18 cellular contexts compared by ENCODE assay signal in the genomic region with DNA sequence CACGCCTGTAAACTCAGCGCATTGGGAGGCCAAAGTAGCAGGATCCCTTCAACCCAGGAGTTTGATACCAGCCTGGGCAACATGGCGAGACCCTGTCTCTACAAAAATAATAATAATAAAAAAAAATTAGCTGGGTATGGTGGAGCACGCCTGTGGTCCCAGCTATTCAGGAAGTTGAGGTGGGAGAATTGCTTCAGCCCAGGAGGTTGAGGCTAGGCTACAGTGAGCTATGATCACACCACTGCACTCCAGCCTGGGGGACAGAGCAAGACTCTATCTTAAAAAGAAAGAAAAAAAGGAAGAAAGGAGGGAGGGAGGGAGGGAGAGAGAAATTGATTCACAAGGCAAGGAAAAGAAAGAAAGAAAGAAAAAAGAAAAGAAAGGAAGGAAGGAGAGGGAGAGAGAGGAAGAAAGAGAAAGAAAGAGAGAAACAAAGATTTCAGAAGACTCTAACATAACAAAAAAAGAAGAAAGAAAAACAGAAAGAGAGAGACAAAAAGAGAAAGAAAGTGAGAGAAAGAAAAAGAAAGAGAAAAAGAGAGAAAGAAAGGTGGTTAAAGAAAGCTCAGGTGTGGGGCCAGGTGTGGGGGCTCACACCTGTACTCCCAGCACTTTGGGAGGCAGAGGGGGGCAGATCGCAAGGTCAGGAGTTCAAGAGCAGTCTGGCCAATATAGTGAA. TPM values are rescaled to one million over a fixed set of nuclear protein-coding genes. Genes with fewer than 3 reads are reported as not detected.
DNase-seq lines count a peak whose midpoint lies in the region; ATAC-seq and TF ChIP-seq lines count a peak whose summit lies in the region.
"Had no signal": no experiment of that assay in that cellular context is flagged by ENCODE, and none has a peak within 500 bp of the region (broad histone marks: within the 10 kb centered on the region; RNA-seq: fewer than 3 reads in every experiment).

No MANE protein-coding gene starts in this region.

- dilution Hi-C loops in IMR-90 (cut with HindIII; ENCODE audit: low sequenced_read_pairs, unreplicated experiment) = no loop called here

- H3K4me3 ChIP-seq in IMR-90 (ENCODE audit: insufficient read depth, low read depth, low read length) = no peak overlapping the region
- H3K4me3 ChIP-seq in trophoblast cell (ENCODE audit: low read depth, low read length) = no peak overlapping the region
- H3K4me3 ChIP-seq in psoas muscle = no peak overlapping the region

- H3K27ac Mint-ChIP-seq in activated CD4-positive, alpha-beta T cell treated with anti-CD3 and anti-CD28 coated beads, Interleukin-2, amount 10 ng/mL, durations not matched to agents 7 days and 5 days = peak overlapping the region; percentile 90
- peak overlapping the region; percentile 23 for H3K27ac Mint-ChIP-seq in activated naive CD8-positive, alpha-beta T cell treated with anti-CD3 and anti-CD28 coated beads, Interleukin-2, amount 50 U/mL, for 24 hours
- no peak overlapping the region for H3K27ac Mint-ChIP-seq in stimulated activated naive B cell treated with anti-CD40 and anti-IgM and Interleukin-4, amounts not matched to agents 10 μg/mL and 1 μg/mL and 100 μg/mL, for 72 hours
- H3K27ac Mint-ChIP-seq: type B pancreatic cell had no signal

- H3K27ac ChIP-seq in IMR-90 (ENCODE audit: insufficient read depth, low read length) = no peak overlapping the region
- no peak overlapping the region for H3K27ac ChIP-seq in trophoblast cell (ENCODE audit: low read depth, low read length)
- no peak overlapping the region for H3K27ac ChIP-seq in psoas muscle
- H3K27ac ChIP-seq: epithelial cell of prostate had no signal

- H2BK12ac ChIP-seq in trophoblast cell (ENCODE audit: low read length) = peak overlapping the region; percentile 56

- H2AK9ac ChIP-seq in IMR-90 (replicated peaks; ENCODE audit: low read depth, low read length, poor library complexity) = no peak overlapping the region

- DNase-seq in activated CD4-positive, alpha-beta T cell treated with anti-CD3 and anti-CD28 coated beads, Interleukin-2, amount 10 ng/mL, durations not matched to agents 7 days and 5 days = no peak
- DNase-seq in activated CD4-positive, alpha-beta T cell treated with anti-CD3 and anti-CD28 coated beads, Interleukin-2, amount 50 U/mL, for 1 hour = no peak
- DNase-seq in IMR-90 (no peak), trophoblast cell (no peak), psoas muscle (no peak)
- DNase-seq in activated naive CD8-positive, alpha-beta T cell treated with anti-CD3 and anti-CD28 coated beads, Interleukin-2, amount 50 U/mL, for 24 hours = no peak
- no peak for DNase-seq in stimulated activated naive B cell treated with anti-CD40 and anti-IgM and Interleukin-4, amounts not matched to agents 10 μg/mL and 1 μg/mL and 100 μg/mL, for 72 hours
- DNase-seq: activated T-cell treated with anti-CD3 and anti-CD28 coated beads for 4 hours, Calu3, immature natural killer cell, mammary epithelial cell, MM.1S, NCI-H2081 treated with DMSO at 0.1 percent for 48 hours, NCI-H526 had no signal

- no peak for TF ChIP-seq POLR2A in IMR-90 (IDR thresholded peaks at IDR 0.05; ENCODE audit: low read depth, low read length)

- H3K79me2 ChIP-seq in trophoblast cell (ENCODE audit: control insufficient read depth, insufficient read depth, low read length, poor library complexity) = no peaks in the 10 kb centered on the region

- peak overlapping the region; percentile 85; the same call in 1 of the 2 replicates for H2AK5ac ChIP-seq in IMR-90 (ENCODE audit: low read depth, low read length)
- H2AK5ac ChIP-seq in trophoblast cell (ENCODE audit: low read length) = no peak overlapping the region

- CTCF ChIA-PET in activated CD4-positive, alpha-beta T cell treated with anti-CD3 and anti-CD28 coated beads, Interleukin-2, amount 10 ng/mL, durations not matched to agents 7 days and 5 days (lab: Charles Lee) = interaction anchor here (0.6 to 1.6 kb wide), 5 partner anchors 10 to 1023 kb away, joined by 3 to 4 read pairs (median 3); no protein-coding TSS in a partner anchor
- CTCF ChIA-PET in IMR-90 (lab: Yijun Ruan, JAX) = no interaction called here

- H3K56ac ChIP-seq in IMR-90 (ENCODE audit: extremely low read depth, insufficient read depth, low read length) = no peak overlapping the region

- no peaks in the 10 kb centered on the region for H3K9me3 Mint-ChIP-seq in activated CD4-positive, alpha-beta T cell treated with anti-CD3 and anti-CD28 coated beads, Interleukin-2, amount 10 ng/mL, durations not matched to agents 7 days and 5 days
- no peaks in the 10 kb centered on the region for H3K9me3 Mint-ChIP-seq in activated naive CD8-positive, alpha-beta T cell treated with anti-CD3 and anti-CD28 coated beads, Interleukin-2, amount 50 U/mL, for 24 hours
- no peaks in the 10 kb centered on the region for H3K9me3 Mint-ChIP-seq in stimulated activated naive B cell treated with anti-CD40 and anti-IgM and Interleukin-4, amounts not matched to agents 10 μg/mL and 1 μg/mL and 100 μg/mL, for 72 hours
- H3K9me3 Mint-ChIP-seq: immature natural killer cell, type B pancreatic cell had no signal

- 100% methylated on average over 2 of the region's 5 CpGs; no CpG with 5 or more reads in 1 of the 2 experiments for WGBS in IMR-90 (ENCODE audit: extremely low coverage in 2 of 2, insufficient read length in 1 of 2), 2 experiments
- no CpG with 5 or more reads among the region's 5 CpGs for WGBS in trophoblast cell (ENCODE audit: extremely low coverage, insufficient coverage, insufficient read length)
- 92 to 97% (median 95%) methylated on average over 5 of the region's 5 CpGs for WGBS in psoas muscle, 3 donors

- 0 out of 2 replicates have a peak overlapping the region, but pooled peaks have one; percentile 53 for H3K14ac ChIP-seq in IMR-90 (replicated peaks; ENCODE audit: low read depth, low read length)
- no peak overlapping the region for H3K14ac ChIP-seq in trophoblast cell (ENCODE audit: low read length)

- H3K79me1 ChIP-seq in IMR-90 (ENCODE audit: low read depth in 1 of 2, low read length in 2 of 2) = peaks cover 0 to 11% of the 10 kb centered on the region in 2 experiments; a peak in 2 of 4 replicates
- peaks cover 11% of the 10 kb centered on the region for H3K79me1 ChIP-seq in trophoblast cell (ENCODE audit: low read length)

- H3K4me1 Mint-ChIP-seq in activated CD4-positive, alpha-beta T cell treated with anti-CD3 and anti-CD28 coated beads, Interleukin-2, amount 10 ng/mL, durations not matched to agents 7 days and 5 days = peaks cover 43% of the 10 kb centered on the region
- peaks cover 22% of the 10 kb centered on the region for H3K4me1 Mint-ChIP-seq in activated naive CD8-positive, alpha-beta T cell treated with anti-CD3 and anti-CD28 coated beads, Interleukin-2, amount 50 U/mL, for 24 hours
- H3K4me1 Mint-ChIP-seq in stimulated activated naive B cell treated with anti-CD40 and anti-IgM and Interleukin-4, amounts not matched to agents 10 μg/mL and 1 μg/mL and 100 μg/mL, for 72 hours = peaks cover 26 to 40% of the 10 kb centered on the region in 2 donors

- no peaks in the 10 kb centered on the region for H4K20me1 ChIP-seq in IMR-90 (ENCODE audit: insufficient read depth, low read length)

- H2BK5ac ChIP-seq in IMR-90 (ENCODE audit: low read depth, low read length, poor library complexity, severe bottlenecking) (no peak overlapping the region), trophoblast cell (ENCODE audit: low read depth, low read length, poor library complexity) (peak overlapping the region; percentile 50)

- no peaks in the 10 kb centered on the region for H3K27me3 ChIP-seq in IMR-90 (ENCODE audit: control insufficient read depth, insufficient read depth, low read length)
- H3K27me3 ChIP-seq in trophoblast cell (ENCODE audit: insufficient read depth, low read length) = no peaks in the 10 kb centered on the region
- H3K27me3 ChIP-seq in psoas muscle (ENCODE audit: insufficient read depth in 3 of 3, low read length in 2 of 3) = no peaks in the 10 kb centered on the region

- no peak overlapping the region for H3K4me2 ChIP-seq in IMR-90 (ENCODE audit: low read depth, low read length)
- H3K4me2 ChIP-seq in trophoblast cell (ENCODE audit: low read length) = no peak overlapping the region

- H2AFZ ChIP-seq in IMR-90 (replicated peaks; ENCODE audit: low read length, poor library complexity) (no peak overlapping the region), trophoblast cell (ENCODE audit: insufficient read depth, low read length, poor library complexity) (no peak overlapping the region)

- H4K8ac ChIP-seq in IMR-90 (ENCODE audit: low read depth in 2 of 2, low read length in 2 of 2) (peak overlapping the region in 1 of 2 experiments; percentile 72; a peak in 1 of 4 replicates), trophoblast cell (ENCODE audit: low read depth, low read length) (no peak overlapping the region)

- TF ChIP-seq CTCF in IMR-90 (conservative IDR thresholded peaks at IDR 0.05; ENCODE audit: low read depth, low read length) (no peak), psoas muscle (IDR thresholded peaks at IDR 0.05) (no peak)

- H3K4me3 Mint-ChIP-seq in activated CD4-positive, alpha-beta T cell treated with anti-CD3 and anti-CD28 coated beads, Interleukin-2, amount 10 ng/mL, durations not matched to agents 7 days and 5 days = no peak overlapping the region
- no peak overlapping the region for H3K4me3 Mint-ChIP-seq in activated naive CD8-positive, alpha-beta T cell treated with anti-CD3 and anti-CD28 coated beads, Interleukin-2, amount 50 U/mL, for 24 hours
- H3K4me3 Mint-ChIP-seq in stimulated activated naive B cell treated with anti-CD40 and anti-IgM and Interleukin-4, amounts not matched to agents 10 μg/mL and 1 μg/mL and 100 μg/mL, for 72 hours = peak overlapping the region in 1 of 2 donors; percentile 18
- H3K4me3 Mint-ChIP-seq: immature natural killer cell, type B pancreatic cell had no signal

- no peaks in the 10 kb centered on the region for H3K27me3 Mint-ChIP-seq in activated CD4-positive, alpha-beta T cell treated with anti-CD3 and anti-CD28 coated beads, Interleukin-2, amount 10 ng/mL, durations not matched to agents 7 days and 5 days
- no peaks in the 10 kb centered on the region for H3K27me3 Mint-ChIP-seq in activated naive CD8-positive, alpha-beta T cell treated with anti-CD3 and anti-CD28 coated beads, Interleukin-2, amount 50 U/mL, for 24 hours
- H3K27me3 Mint-ChIP-seq in stimulated activated naive B cell treated with anti-CD40 and anti-IgM and Interleukin-4, amounts not matched to agents 10 μg/mL and 1 μg/mL and 100 μg/mL, for 72 hours = no peaks in the 10 kb centered on the region
- H3K27me3 Mint-ChIP-seq: type B pancreatic cell had no signal

- H3K23ac ChIP-seq in IMR-90 (ENCODE audit: low read depth, low read length) (no peak overlapping the region), trophoblast cell (ENCODE audit: low read length) (no peak overlapping the region)

- in situ Hi-C loops in IMR-90 (cut with MboI; ENCODE audit: low sequenced_read_pairs) = no loop called here

- peak overlapping the region; percentile 73; the same call in 1 of the 2 replicates for H2BK20ac ChIP-seq in IMR-90 (ENCODE audit: low read depth, low read length)

- H3K9ac ChIP-seq in IMR-90 (ENCODE audit: low read depth, low read length) (no peak overlapping the region), trophoblast cell (ENCODE audit: low read length) (no peak overlapping the region)

- H3K18ac ChIP-seq in IMR-90 (ENCODE audit: low read depth, low read length) = peak overlapping the region; percentile 0; the same call in 1 of the 2 replicates
- no peak overlapping the region for H3K18ac ChIP-seq in trophoblast cell (ENCODE audit: low read length)

- intact Hi-C loops in IMR-90 (cut with micrococcal nuclease) (no loop called here), psoas muscle (cut with DNase I) (no loop called here)

- ATAC-seq in IMR-90 (ENCODE audit: low read depth) (no peak), GM21825 (IDR thresholded peaks at IDR 0.05; ENCODE audit: unreplicated experiment) (no peak), psoas muscle (no peak)
- ATAC-seq in activated naive CD8-positive, alpha-beta T cell treated with anti-CD3 and anti-CD28 coated beads, Interleukin-2, amount 50 U/mL, for 24 hours = no peak
- no peak for ATAC-seq in stimulated activated naive B cell treated with anti-CD40 and anti-IgM and Interleukin-4, amounts not matched to agents 10 μg/mL and 1 μg/mL and 100 μg/mL, for 72 hours (replicated peaks)
- ATAC-seq: Panc1 had no signal

- H3K4me1 ChIP-seq in IMR-90 (ENCODE audit: control insufficient read depth, insufficient read depth, low read length) (peaks cover 23% of the 10 kb centered on the region), trophoblast cell (ENCODE audit: control insufficient read depth in 1 of 2, insufficient read depth in 2 of 2, low read length in 2 of 2) (peaks cover 11 to 12% of the 10 kb centered on the region in 2 experiments), psoas muscle (peaks cover 5% of the 10 kb centered on the region)

- H3K4ac ChIP-seq in IMR-90 (ENCODE audit: low read depth, low read length) = peak overlapping the region; percentile 66
- no peak overlapping the region for H3K4ac ChIP-seq in trophoblast cell (ENCODE audit: low read depth, low read length)

- H3K36me3 ChIP-seq in IMR-90 (ENCODE audit: control insufficient read depth, insufficient read depth, low read length) (no peaks in the 10 kb centered on the region), trophoblast cell (ENCODE audit: control insufficient read depth in 1 of 2, insufficient read depth in 2 of 2, low read length in 2 of 2) (no peaks in the 10 kb centered on the region), psoas muscle (ENCODE audit: insufficient read depth in 1 of 2, low read depth in 1 of 2) (no peaks in the 10 kb centered on the region)

- peak overlapping the region; percentile 42; the same call in 2 of the 3 replicates for H2BK15ac ChIP-seq in IMR-90 (ENCODE audit: low read depth, low read length)

- H4K91ac ChIP-seq in IMR-90 (ENCODE audit: insufficient read depth, low read depth, low read length) (peak overlapping the region; percentile 10; the same call in 1 of the 2 replicates), trophoblast cell (ENCODE audit: low read depth, low read length) (peak overlapping the region; percentile 56)

- BruUV-seq in IMR-90 (replicated peaks; lab: Mats Ljungman, UMichigan) = no TSS peak

- POLR2A ChIA-PET in activated CD4-positive, alpha-beta T cell treated with anti-CD3 and anti-CD28 coated beads, Interleukin-2, amount 10 ng/mL, durations not matched to agents 7 days and 5 days (lab: Charles Lee) = no interaction called here
- POLR2A ChIA-PET in IMR-90 (lab: Charles Lee; ENCODE audit: unreplicated experiment) = interaction anchor here (0.6 kb wide), 1 partner anchor 1091 kb away, joined by 5 read pairs; no protein-coding TSS in a partner anchor

- H2BK120ac ChIP-seq in IMR-90 (ENCODE audit: low read depth, low read length) (peak overlapping the region; percentile 54; the same call in 1 of the 2 replicates), trophoblast cell (ENCODE audit: insufficient read depth, low read length, poor library complexity) (peak overlapping the region; percentile 4)

- no peak overlapping the region for H4K12ac ChIP-seq in trophoblast cell (ENCODE audit: low read depth, low read length)

- no peaks in the 10 kb centered on the region for H3K9me3 ChIP-seq in IMR-90 (ENCODE audit: control insufficient read depth, insufficient read depth, low read length)
- no peaks in the 10 kb centered on the region for H3K9me3 ChIP-seq in trophoblast cell (ENCODE audit: insufficient read depth, low read depth, low read length)
- no peaks in the 10 kb centered on the region for H3K9me3 ChIP-seq in psoas muscle

- no peak for TF ChIP-seq RAD21 in IMR-90 (IDR thresholded peaks at IDR 0.05; ENCODE audit: low read length)

- peaks cover 13% of the 10 kb centered on the region for H3K9me1 ChIP-seq in IMR-90 (ENCODE audit: insufficient read depth, low read length)

- H3K36me3 Mint-ChIP-seq in activated CD4-positive, alpha-beta T cell treated with anti-CD3 and anti-CD28 coated beads, Interleukin-2, amount 10 ng/mL, durations not matched to agents 7 days and 5 days (ENCODE audit: low read depth) = no peaks in the 10 kb centered on the region
- H3K36me3 Mint-ChIP-seq in activated naive CD8-positive, alpha-beta T cell treated with anti-CD3 and anti-CD28 coated beads, Interleukin-2, amount 50 U/mL, for 24 hours (ENCODE audit: low read depth) = no peaks in the 10 kb centered on the region
- no peaks in the 10 kb centered on the region for H3K36me3 Mint-ChIP-seq in stimulated activated naive B cell treated with anti-CD40 and anti-IgM and Interleukin-4, amounts not matched to agents 10 μg/mL and 1 μg/mL and 100 μg/mL, for 72 hours
- H3K36me3 Mint-ChIP-seq: immature natural killer cell, type B pancreatic cell had no signal

- no peak overlapping the region; the same call in 1 of the 2 replicates for H4K5ac ChIP-seq in IMR-90 (ENCODE audit: low read depth, low read length)

RNA-seq across cellular contexts. Expression of a gene that starts 37.3 kb away (rescaled TPM):
- total RNA-seq in activated CD4-positive, alpha-beta T cell treated with anti-CD3 and anti-CD28 coated beads, Interleukin-2, amount 10 ng/mL, durations not matched to agents 7 days and 5 days = 1,000 to 10,000 TPM in 1 of 2 experiments, 100 to 1,000 TPM in 1; 881 to 1,009 TPM
- 554 and 783 TPM in 2 replicates for total RNA-seq in IMR-90 (2012; rRNA removed)
- polyA plus RNA-seq in IMR-90 (2012; rRNA removed) = 475 and 507 TPM in 2 replicates
- 197 and 382 TPM in 2 replicates for polyA plus RNA-seq in IMR-90 (2012; cell fraction: cytosol; rRNA removed)
- 449 and 493 TPM in 2 replicates for polyA plus RNA-seq in IMR-90 (2012; cell fraction: nucleus; rRNA removed; ENCODE audit: low replicate concordance)
- 280 and 288 TPM in 2 replicates for polyA plus RNA-seq in trophoblast cell (2013)
- total RNA-seq in psoas muscle = 100 to 1,000 TPM in 3 of 4 donors, 10 to 100 TPM in 1; 92.0 to 214 (median 179) TPM
- polyA plus RNA-seq in psoas muscle = 10 to 100 TPM; 35.6 to 89.3 (median 56.3) TPM

RNA-seq across cellular contexts. Expression of a gene that starts 56.4 kb away (rescaled TPM):
- total RNA-seq in activated CD4-positive, alpha-beta T cell treated with anti-CD3 and anti-CD28 coated beads, Interleukin-2, amount 10 ng/mL, durations not matched to agents 7 days and 5 days = 10 to 100 TPM; 74.3 to 75.5 TPM
- total RNA-seq in IMR-90 (2012; rRNA removed) = 49.6 and 51.7 TPM in 2 replicates
- polyA plus RNA-seq in IMR-90 (2012; rRNA removed) = 166 and 175 TPM in 2 replicates
- 175 and 176 TPM in 2 replicates for polyA plus RNA-seq in IMR-90 (2012; cell fraction: cytosol; rRNA removed)
- polyA plus RNA-seq in IMR-90 (2012; cell fraction: nucleus; rRNA removed; ENCODE audit: low replicate concordance) = 99.2 and 111 TPM in 2 replicates
- polyA plus RNA-seq in trophoblast cell (2013) = 47.7 and 47.8 TPM in 2 replicates
- total RNA-seq in psoas muscle = 100 to 1,000 TPM in 3 of 4 donors, 10 to 100 TPM in 1; 83.9 to 146 (median 112) TPM
- 100 to 1,000 TPM; 109 to 155 (median 115) TPM for polyA plus RNA-seq in psoas muscle
